In the genomic region with DNA sequence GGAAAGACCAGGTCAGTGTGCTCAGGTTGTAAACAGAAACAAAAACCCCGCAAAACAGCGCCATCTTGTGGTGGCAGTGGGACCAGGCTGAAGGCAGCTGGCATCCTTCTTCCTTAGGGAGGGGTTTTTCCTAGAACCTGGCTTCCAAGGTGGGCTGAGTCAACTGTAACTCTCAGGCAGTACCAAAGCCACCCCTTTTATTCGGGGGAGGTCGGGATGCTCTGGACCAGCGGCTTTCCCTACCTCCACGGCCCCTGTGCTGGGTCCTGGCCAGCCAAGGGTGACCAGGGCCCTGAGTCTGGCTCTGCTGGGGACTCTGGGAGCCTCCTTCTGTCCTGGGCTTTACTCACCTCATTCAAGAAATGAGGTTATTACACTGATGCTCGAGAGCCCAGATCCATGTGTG, we compare ENCODE assay signal across 8 cellular contexts.
DNase-seq lines count a peak whose midpoint lies in the region; ATAC-seq, FAIRE-seq and TF ChIP-seq lines count a peak whose summit lies in the region.

No MANE protein-coding gene starts in this region.

- peaks cover 5% of the 10 kb centered on the region for H3K4me1 ChIP-seq in endodermal cell (ENCODE audit: control insufficient read depth, insufficient read depth, low read length)

- H3K36me3 Mint-ChIP-seq in endodermal cell (ENCODE audit: low read depth) = no peaks in the 10 kb centered on the region

- H3K27me3 ChIP-seq in endodermal cell (ENCODE audit: control insufficient read depth, insufficient read depth, low read length, poor library complexity, severe bottlenecking) = peaks cover 4% of the 10 kb centered on the region

- no peak overlapping the region for H3K27ac Mint-ChIP-seq in endodermal cell

- no peaks in the 10 kb centered on the region for H3K36me3 ChIP-seq in endodermal cell (ENCODE audit: control insufficient read depth, insufficient read depth, low read length)

- TF ChIP-seq POLR2A in H54 (IDR thresholded peaks at IDR 0.05; ENCODE audit: low read depth, low read length) = no peak

- 2 to 5% methylated on average over 7 of the region's 7 CpGs for WGBS in endodermal cell (ENCODE audit: insufficient coverage in 1 of 2, insufficient read length in 1 of 2), 2 experiments

- TF ChIP-seq CTCF in endodermal cell (conservative IDR thresholded peaks at IDR 0.05) = peak; percentile 98

- peaks cover 14% of the 10 kb centered on the region for H3K4me1 Mint-ChIP-seq in endodermal cell

- no peaks in the 10 kb centered on the region for H3K9me3 ChIP-seq in endodermal cell (ENCODE audit: control insufficient read depth, low read length)

- H3K27me3 Mint-ChIP-seq in endodermal cell (ENCODE audit: insufficient read depth) = peaks cover 23% of the 10 kb centered on the region

- H3K4me3 Mint-ChIP-seq in endodermal cell = no peak overlapping the region

- H3K4me3 ChIP-seq in endodermal cell (ENCODE audit: low read length) = no peak overlapping the region

- H3K27ac ChIP-seq in endodermal cell (ENCODE audit: low read depth, low read length) = no peak overlapping the region

- DNase-seq in Ammon's horn (ENCODE audit: low spot score) = peak; percentile 61
- DNase-seq in H54 (ENCODE audit: insufficient read length, low spot score) = peak; percentile 76
- DNase-seq in NCI-H748 (lab: John Stamatoyannopoulos, UW; ENCODE audit: unreplicated experiment) = peak; percentile 80
- peak; percentile 86 for DNase-seq in activated CD8-positive, alpha-beta memory T cell treated with anti-CD3 and anti-CD28 coated beads for 24 hours
- peak; percentile 97 for DNase-seq in endodermal cell
- DNase-seq in mucosa of gallbladder (ENCODE audit: low spot score) = peak; percentile 77
- peak; percentile 32 to 37 for DNase-seq in stimulated activated CD8-positive, alpha-beta memory T cell treated with anti-CD3 and anti-CD28 coated beads, Interleukin-7, amount 100 ng/mL, for 48 hours (ENCODE audit: extremely low read depth in 1 of 2, low read depth in 1 of 2)

- no peak for ATAC-seq in HG03135 (IDR thresholded peaks at IDR 0.05; ENCODE audit: unreplicated experiment)

- no peak overlapping the region for H3K9ac ChIP-seq in endodermal cell (ENCODE audit: extremely low read depth, low read length, poor library complexity, severe bottlenecking)

- no peak for FAIRE-seq in H54 (lab: Jason Lieb, UNC)

- no peaks in the 10 kb centered on the region for H3K9me3 Mint-ChIP-seq in endodermal cell

Comparison
In these comparisons a context has a peak if more than half of its experiments do, and no peak if none do; other contexts are left out.
1. DNase-seq: peak in every context shown above with its lines; median percentile 97 in endodermal cell; 86 in activated CD8-positive, alpha-beta memory T cell treated with anti-CD3 and anti-CD28 coated beads for 24 hours; 80 in NCI-H748; 77 in mucosa of gallbladder; 76 in H54; 61 in Ammon's horn; 34 in stimulated activated CD8-positive, alpha-beta memory T cell treated with anti-CD3 and anti-CD28 coated beads, Interleukin-7, amount 100 ng/mL, for 48 hours.